ENCODE assay signal across 17 cellular contexts in the genomic region with DNA sequence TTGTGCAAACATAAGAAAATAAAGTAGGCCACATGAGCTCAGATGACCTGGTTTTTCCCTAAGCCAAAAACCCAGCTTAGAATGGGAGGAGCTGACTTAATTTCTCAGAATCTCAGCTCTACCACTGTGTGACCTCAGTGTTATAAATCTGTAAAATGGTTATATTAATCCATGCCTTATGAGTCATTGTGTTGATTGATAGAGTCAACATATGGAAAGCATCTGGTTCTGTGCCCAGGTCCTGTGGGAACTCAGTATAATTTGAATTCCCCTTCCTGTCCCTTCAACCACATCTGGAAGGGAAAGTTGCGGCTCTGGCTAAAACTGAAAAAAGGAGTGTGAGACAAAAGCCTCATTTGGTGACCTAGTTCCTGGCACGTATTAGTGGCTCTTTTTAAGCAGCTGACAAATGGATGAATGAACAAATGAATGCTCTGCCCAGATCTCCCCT. TPM values are rescaled to one million over a fixed set of nuclear protein-coding genes. Genes with fewer than 3 reads are reported as not detected.
DNase-seq lines count a peak whose midpoint lies in the region; ATAC-seq, FAIRE-seq and TF ChIP-seq lines count a peak whose summit lies in the region.
"Had no signal": no experiment of that assay in that cellular context is flagged by ENCODE, and none has a peak within 500 bp of the region (broad histone marks: within the 10 kb centered on the region; RNA-seq: fewer than 3 reads in every experiment).

No MANE protein-coding gene starts in this region.

- H3K27me3 Mint-ChIP-seq in stimulated activated naive CD8-positive, alpha-beta T cell treated with anti-CD3 and anti-CD28 coated beads, Interleukin-15, amount 100 ng/mL, for 72 hours = no peaks in the 10 kb centered on the region
- peaks cover 13% of the 10 kb centered on the region for H3K27me3 Mint-ChIP-seq in nephron progenitor cell (ENCODE audit: low read depth, poor library complexity)

- no peaks in the 10 kb centered on the region for H3K36me3 ChIP-seq in GM12878 (ENCODE audit: control insufficient read depth in 2 of 2, insufficient read depth in 2 of 2, low read length in 1 of 2)
- H3K36me3 ChIP-seq: breast epithelium, prostate gland, thyroid gland had no signal

- RAD21 ChIA-PET in GM12878 (lab: Charles Lee; ENCODE audit: unreplicated experiment) = interaction anchor here (0.8 to 2.7 kb wide), 5 partner anchors 18 to 609 kb away, joined by 3 to 38 read pairs (median 3); no protein-coding TSS in a partner anchor

- peak; percentile 75 to 88 for ATAC-seq in activated naive CD4-positive, alpha-beta T cell treated with anti-CD3 and anti-CD28 coated beads, Interleukin-2, amount 50 U/mL, for 72 hours
- peak; percentile 70 for ATAC-seq in HG02610 (IDR thresholded peaks at IDR 0.05; ENCODE audit: unreplicated experiment)
- peak; percentile 67 for ATAC-seq in GM12878
- peak; percentile 84 for ATAC-seq in stimulated activated naive CD8-positive, alpha-beta T cell treated with anti-CD3 and anti-CD28 coated beads, Interleukin-15, amount 100 ng/mL, for 72 hours
- no peak for ATAC-seq in GM21576 (IDR thresholded peaks at IDR 0.05; ENCODE audit: unreplicated experiment)

- intact Hi-C loops in GM12878 (cut with micrococcal nuclease; ENCODE audit: unreplicated experiment) = loop anchor here (2.0 to 5.0 kb wide), 2 partner anchors 48 to 303 kb away; no protein-coding TSS in a partner anchor

- H3K4me1 Mint-ChIP-seq in stimulated activated naive CD8-positive, alpha-beta T cell treated with anti-CD3 and anti-CD28 coated beads, Interleukin-15, amount 100 ng/mL, for 72 hours = peaks cover 25% of the 10 kb centered on the region
- H3K4me1 Mint-ChIP-seq in nephron progenitor cell = peaks cover 32% of the 10 kb centered on the region

- no TSS peak for BruUV-seq in GM12878 (replicated peaks; lab: Mats Ljungman, UMichigan)

- no peak for TF ChIP-seq POLR2A in GM12878 (IDR thresholded peaks at IDR 0.05; ENCODE audit: low read depth, low read length)

- DNase-seq in activated naive CD4-positive, alpha-beta T cell treated with anti-CD3 and anti-CD28 coated beads, Interleukin-2, amount 50 U/mL, for 72 hours (ENCODE audit: low spot score in 2 of 2) = no peak
- DNase-seq in activated naive CD4-positive, alpha-beta T cell (lab: John Stamatoyannopoulos, UW) = no peak
- DNase-seq in GM12878 (ENCODE audit: low read depth, low spot score) (peak; percentile 67), nephron progenitor cell (no peak), nucleus accumbens (lab: John Stamatoyannopoulos, UW) (no peak)
- peak in 1 of 2 donors; percentile 46 for DNase-seq in stimulated activated naive CD8-positive, alpha-beta T cell treated with anti-CD3 and anti-CD28 coated beads, Interleukin-15, amount 100 ng/mL, for 72 hours
- DNase-seq: activated B cell treated with CpG ODN at 0.5 μM for 24 hours, head of caudate nucleus, kidney, NCI-H1930, NCI-H524, thyroid gland had no signal

- no peak overlapping the region for H3K27ac ChIP-seq in GM12878 (ENCODE audit: control insufficient read depth, insufficient read depth)
- H3K27ac ChIP-seq: prostate gland had no signal

- POLR2A ChIA-PET in GM12878 (lab: Charles Lee) = no interaction called here

- TF ChIP-seq RAD21 in GM12878 (IDR thresholded peaks at IDR 0.05; ENCODE audit: insufficient read depth, low read depth, low read length) = no peak

- H3K79me2 ChIP-seq in GM12878 (ENCODE audit: control insufficient read depth, insufficient read depth, low read length) = no peaks in the 10 kb centered on the region

- no peak overlapping the region for H3K9ac ChIP-seq in GM12878 (ENCODE audit: control insufficient read depth, insufficient read depth, low read length)

- no peak overlapping the region for H3K4me3 ChIP-seq in GM12878
- H3K4me3 ChIP-seq: breast epithelium, prostate gland, thyroid gland had no signal

- peak overlapping the region in 1 of 2 donors; percentile 32 for H3K27ac Mint-ChIP-seq in activated naive CD4-positive, alpha-beta T cell treated with anti-CD3 and anti-CD28 coated beads, Interleukin-2, amount 50 U/mL, for 72 hours
- no peak overlapping the region for H3K27ac Mint-ChIP-seq in stimulated activated naive CD8-positive, alpha-beta T cell treated with anti-CD3 and anti-CD28 coated beads, Interleukin-15, amount 100 ng/mL, for 72 hours
- H3K27ac Mint-ChIP-seq in nephron progenitor cell = no peak overlapping the region
- H3K27ac Mint-ChIP-seq: activated B cell treated with CpG ODN at 0.5 μM for 24 hours had no signal

- in situ Hi-C loops in GM12878 (cut with MboI) = loop anchor here (5.0 to 10.0 kb wide), 3 partner anchors 118 to 970 kb away; no protein-coding TSS in a partner anchor

- TF ChIP-seq EP300 in GM12878 (IDR thresholded peaks at IDR 0.05; ENCODE audit: borderline replicate concordance in 1 of 2, control insufficient read depth in 1 of 2, low read depth in 2 of 2, low read length in 2 of 2) = no peak

- no peaks in the 10 kb centered on the region; a peak in 1 of 4 replicates for H3K27me3 ChIP-seq in GM12878 (replicated peaks in 1 of 2; ENCODE audit: control insufficient read depth in 2 of 2, insufficient read depth in 2 of 2, low read length in 1 of 2)
- H3K27me3 ChIP-seq: breast epithelium, thyroid gland had no signal

- peak overlapping the region; percentile 51 for H2AFZ ChIP-seq in GM12878 (ENCODE audit: control insufficient read depth, low read depth, low read length)

- H3K4me3 Mint-ChIP-seq in stimulated activated naive CD8-positive, alpha-beta T cell treated with anti-CD3 and anti-CD28 coated beads, Interleukin-15, amount 100 ng/mL, for 72 hours = no peak overlapping the region
- H3K4me3 Mint-ChIP-seq in nephron progenitor cell = no peak overlapping the region
- H3K4me3 Mint-ChIP-seq: activated B cell treated with CpG ODN at 0.5 μM for 24 hours had no signal

- H3K9me3 Mint-ChIP-seq in activated naive CD4-positive, alpha-beta T cell treated with anti-CD3 and anti-CD28 coated beads, Interleukin-2, amount 50 U/mL, for 72 hours = no peaks in the 10 kb centered on the region
- peaks cover 0 to 5% of the 10 kb centered on the region in 2 donors for H3K9me3 Mint-ChIP-seq in stimulated activated naive CD8-positive, alpha-beta T cell treated with anti-CD3 and anti-CD28 coated beads, Interleukin-15, amount 100 ng/mL, for 72 hours
- H3K9me3 Mint-ChIP-seq in nephron progenitor cell = peaks cover 14% of the 10 kb centered on the region
- H3K9me3 Mint-ChIP-seq: activated B cell treated with CpG ODN at 0.5 μM for 24 hours had no signal

- H3K36me3 Mint-ChIP-seq in activated naive CD4-positive, alpha-beta T cell treated with anti-CD3 and anti-CD28 coated beads, Interleukin-2, amount 50 U/mL, for 72 hours = peaks cover 0 to 9% of the 10 kb centered on the region in 2 donors
- peaks cover 10% of the 10 kb centered on the region for H3K36me3 Mint-ChIP-seq in nephron progenitor cell (ENCODE audit: low read depth)

- H3K4me1 ChIP-seq in GM12878 (ENCODE audit: control insufficient read depth, insufficient read depth, low read length) = peaks cover 10% of the 10 kb centered on the region
- H3K4me1 ChIP-seq: prostate gland had no signal

- peak; percentile 85 for FAIRE-seq in GM12878 (lab: Jason Lieb, UNC)
- FAIRE-seq: H54, kidney had no signal

- H3K9me3 ChIP-seq in GM12878 (replicated peaks; ENCODE audit: control insufficient read depth, insufficient read depth, low read length) = peaks cover 9% of the 10 kb centered on the region; the same call in 2 of the 3 replicates
- H3K9me3 ChIP-seq: prostate gland, thyroid gland had no signal

- 19% methylated on average over 2 of the region's 2 CpGs for WGBS in GM12878 (ENCODE audit: insufficient coverage, insufficient replicate concordance, low lambda C conversion rate, missing lambda C conversion rate)

- TF ChIP-seq CTCF in GM12878 (IDR thresholded peaks at IDR 0.05 in 2 of 3, conservative IDR thresholded peaks at IDR 0.05 in 1 of 3; ENCODE audit: control insufficient read depth in 2 of 3, extremely low read depth in 1 of 3, insufficient read depth in 1 of 3, low read depth in 3 of 3, low read length in 3 of 3) = no peak
- TF ChIP-seq CTCF in nephron progenitor cell (IDR thresholded peaks at IDR 0.05) = no peak

- SMC1A ChIA-PET in GM12878 (lab: Charles Lee; ENCODE audit: uncharacterized antibody, unreplicated experiment) = interaction anchor here (0.6 to 2.5 kb wide), 10 partner anchors 12 to 608 kb away, joined by 3 to 27 read pairs (median 4); no protein-coding TSS in a partner anchor

- CTCF ChIA-PET in GM12878 (lab: Yijun Ruan, JAX) = interaction anchor here (0.6 to 7.3 kb wide), 14 partner anchors 13 to 609 kb away, joined by 3 to 116 read pairs (median 4); partner anchors contain the start of gene TMEM177

- H4K20me1 ChIP-seq in GM12878 (ENCODE audit: control insufficient read depth, insufficient read depth) = no peaks in the 10 kb centered on the region

- H3K4me2 ChIP-seq in GM12878 (ENCODE audit: control insufficient read depth, insufficient read depth) = no peak overlapping the region; the same call in 1 of the 2 replicates

RNA-seq across cellular contexts. Expression of gene TMEM177, which starts 25.7 kb away (rescaled TPM):
- total RNA-seq in activated naive CD4-positive, alpha-beta T cell treated with anti-CD3 and anti-CD28 coated beads, Interleukin-2, amount 50 U/mL, for 72 hours = 10 to 100 TPM in 1 of 2 donors, 1 to 10 TPM in 1; 4.8 to 12.2 TPM
- 25.8 and 26.2 TPM in 2 replicates for total RNA-seq in GM12878 (2013; cell fraction: nucleolus; rRNA removed)
- total RNA-seq in GM12878 (2014; rRNA removed) (23.6 and 25.2 TPM in 2 replicates), GM12878 (2014; rRNA removed; fragmentation: Illumina TruSeq; extraction: Trizol) (12.7 and 13.0 TPM in 2 replicates), GM12878 (2021) (15.1 and 17.0 TPM in 2 replicates)
- 3.0 TPM for polyA plus RNA-seq in GM12878 (2011; ENCODE audit: low read depth)
- polyA plus RNA-seq in GM12878 (2011; rRNA removed) (7.1 and 10.9 TPM in 2 replicates), GM12878 (2014; fragmentation: Illumina TruSeq; extraction: Trizol) (8.0 and 15.6 TPM in 2 replicates), GM12878 (2014; fragmentation: Nextera tagmentation; extraction: Ambion mirVana) (1 to 10 TPM; 4.5 to 8.3 TPM), GM12878 (2014; rRNA removed) (25.5 and 29.0 TPM in 2 replicates), GM12878 (2016; fragmentation: Nextera tagmentation; extraction: Ambion mirVana) (10 to 100 TPM; 22.1 to 30.3 TPM)
- 12.7 and 20.6 TPM in 2 replicates for polyA plus RNA-seq in GM12878 (2011; cell fraction: cytosol; rRNA removed)
- 15.3 and 17.9 TPM in 2 replicates for polyA plus RNA-seq in GM12878 (2011; cell fraction: nucleus; rRNA removed)
- 6.8 and 9.2 TPM in 2 replicates for polyA plus RNA-seq in GM12878 (2012)
- polyA minus RNA-seq in GM12878 (2011; rRNA and poly(A)+ RNA removed) = 10.1 and 17.8 TPM in 2 replicates
- polyA minus RNA-seq in GM12878 (2011; cell fraction: cytosol; rRNA and poly(A)+ RNA removed) = 3.2 and 5.0 TPM in 2 replicates
- polyA minus RNA-seq in GM12878 (2011; cell fraction: nucleus; rRNA and poly(A)+ RNA removed) = 17.8 and 27.7 TPM in 2 replicates

RNA-seq across cellular contexts. Expression of gene PTPN4, which starts 55.0 kb away (rescaled TPM):
- 10 to 100 TPM; 27.3 to 32.9 TPM for total RNA-seq in activated naive CD4-positive, alpha-beta T cell treated with anti-CD3 and anti-CD28 coated beads, Interleukin-2, amount 50 U/mL, for 72 hours
- total RNA-seq in GM12878 (2013; cell fraction: nucleolus; rRNA removed) = 75.9 and 78.2 TPM in 2 replicates
- 23.6 and 26.8 TPM in 2 replicates for total RNA-seq in GM12878 (2014; rRNA removed)
- total RNA-seq in GM12878 (2014; rRNA removed; fragmentation: Illumina TruSeq; extraction: Trizol) = 26.2 and 27.9 TPM in 2 replicates
- 26.3 and 28.5 TPM in 2 replicates for total RNA-seq in GM12878 (2021)
- polyA plus RNA-seq in GM12878 (2011; ENCODE audit: low read depth) = 6.7 TPM
- 26.9 and 27.5 TPM in 2 replicates for polyA plus RNA-seq in GM12878 (2011; rRNA removed)
- 11.1 and 11.2 TPM in 2 replicates for polyA plus RNA-seq in GM12878 (2011; cell fraction: cytosol; rRNA removed)
- 15.3 and 25.3 TPM in 2 replicates for polyA plus RNA-seq in GM12878 (2011; cell fraction: nucleus; rRNA removed)
- polyA plus RNA-seq in GM12878 (2012) = 3.9 and 10.2 TPM in 2 replicates
- polyA plus RNA-seq in GM12878 (2014; fragmentation: Illumina TruSeq; extraction: Trizol) = 19.4 and 25.8 TPM in 2 replicates
- 1 to 10 TPM; 5.0 to 7.4 TPM for polyA plus RNA-seq in GM12878 (2014; fragmentation: Nextera tagmentation; extraction: Ambion mirVana)
- polyA plus RNA-seq in GM12878 (2014; rRNA removed) = 18.5 TPM in 2 replicates
- 10 to 100 TPM; 23.8 to 29.7 TPM for polyA plus RNA-seq in GM12878 (2016; fragmentation: Nextera tagmentation; extraction: Ambion mirVana)
- 57.4 and 68.0 TPM in 2 replicates for polyA minus RNA-seq in GM12878 (2011; rRNA and poly(A)+ RNA removed)
- polyA minus RNA-seq in GM12878 (2011; cell fraction: cytosol; rRNA and poly(A)+ RNA removed) = 7.2 and 11.3 TPM in 2 replicates
- polyA minus RNA-seq in GM12878 (2011; cell fraction: nucleus; rRNA and poly(A)+ RNA removed) = 65.0 and 124 TPM in 2 replicates
